ENCODE assay signal across 1 cellular context in genomic region chr3:149753717-149754116, GRCh38.
TF ChIP-seq lines count a peak whose summit lies in the region.

No MANE protein-coding gene starts in this region.

TF ChIP-seq in K562, 482 proteins besides CTCF, POLR2A, EP300 and RAD21:
- no peak for TF ChIP-seq ARID3A (IDR thresholded peaks at IDR 0.05; ENCODE audit: borderline replicate concordance, low read depth, low read length)
- TF ChIP-seq TRIM28 (IDR thresholded peaks at IDR 0.05) = no peak
- no peak for TF ChIP-seq CEBPG (CRISPR knock-in tag; IDR thresholded peaks at IDR 0.05)
- TF ChIP-seq CEBPG (tag; conservative IDR thresholded peaks at IDR 0.05 in 1 of 2, IDR thresholded peaks at IDR 0.05 in 1 of 2) = peak; percentile 44 to 67; a peak in 2 of 4 replicates
- TF ChIP-seq ZBED1 (IDR thresholded peaks at IDR 0.05) = no peak
- no peak for TF ChIP-seq ZNF212 (CRISPR knock-in tag; IDR thresholded peaks at IDR 0.05)
- TF ChIP-seq SP1 (CRISPR knock-in tag; IDR thresholded peaks at IDR 0.05) = no peak
- TF ChIP-seq TRIM24 (IDR thresholded peaks at IDR 0.05) = peak; percentile 22 to 23; a peak in 2 of 4 replicates
- no peak for TF ChIP-seq SIN3A (IDR thresholded peaks at IDR 0.05; ENCODE audit: borderline replicate concordance in 2 of 2, control insufficient read depth in 1 of 2, low read depth in 2 of 2, low read length in 2 of 2)
- no peak for TF ChIP-seq ERF (CRISPR knock-in tag; IDR thresholded peaks at IDR 0.05)
- TF ChIP-seq CTCFL (IDR thresholded peaks at IDR 0.05; ENCODE audit: borderline replicate concordance, insufficient read depth, low read depth, low read length, poor library complexity, severe bottlenecking) = no peak
- TF ChIP-seq, protein P1, sequence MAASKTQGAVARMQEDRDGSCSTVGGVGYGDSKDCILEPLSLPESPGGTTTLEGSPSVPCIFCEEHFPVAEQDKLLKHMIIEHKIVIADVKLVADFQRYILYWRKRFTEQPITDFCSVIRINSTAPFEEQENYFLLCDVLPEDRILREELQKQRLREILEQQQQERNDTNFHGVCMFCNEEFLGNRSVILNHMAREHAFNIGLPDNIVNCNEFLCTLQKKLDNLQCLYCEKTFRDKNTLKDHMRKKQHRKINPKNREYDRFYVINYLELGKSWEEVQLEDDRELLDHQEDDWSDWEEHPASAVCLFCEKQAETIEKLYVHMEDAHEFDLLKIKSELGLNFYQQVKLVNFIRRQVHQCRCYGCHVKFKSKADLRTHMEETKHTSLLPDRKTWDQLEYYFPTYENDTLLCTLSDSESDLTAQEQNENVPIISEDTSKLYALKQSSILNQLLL (CRISPR knock-in tag; IDR thresholded peaks at IDR 0.05; ENCODE audit: borderline replicate concordance) = no peak
- no peak; the same call in 1 of the 2 replicates for TF ChIP-seq GABPA (tag; conservative IDR thresholded peaks at IDR 0.05; ENCODE audit: low read depth)
- TF ChIP-seq, protein P2, sequence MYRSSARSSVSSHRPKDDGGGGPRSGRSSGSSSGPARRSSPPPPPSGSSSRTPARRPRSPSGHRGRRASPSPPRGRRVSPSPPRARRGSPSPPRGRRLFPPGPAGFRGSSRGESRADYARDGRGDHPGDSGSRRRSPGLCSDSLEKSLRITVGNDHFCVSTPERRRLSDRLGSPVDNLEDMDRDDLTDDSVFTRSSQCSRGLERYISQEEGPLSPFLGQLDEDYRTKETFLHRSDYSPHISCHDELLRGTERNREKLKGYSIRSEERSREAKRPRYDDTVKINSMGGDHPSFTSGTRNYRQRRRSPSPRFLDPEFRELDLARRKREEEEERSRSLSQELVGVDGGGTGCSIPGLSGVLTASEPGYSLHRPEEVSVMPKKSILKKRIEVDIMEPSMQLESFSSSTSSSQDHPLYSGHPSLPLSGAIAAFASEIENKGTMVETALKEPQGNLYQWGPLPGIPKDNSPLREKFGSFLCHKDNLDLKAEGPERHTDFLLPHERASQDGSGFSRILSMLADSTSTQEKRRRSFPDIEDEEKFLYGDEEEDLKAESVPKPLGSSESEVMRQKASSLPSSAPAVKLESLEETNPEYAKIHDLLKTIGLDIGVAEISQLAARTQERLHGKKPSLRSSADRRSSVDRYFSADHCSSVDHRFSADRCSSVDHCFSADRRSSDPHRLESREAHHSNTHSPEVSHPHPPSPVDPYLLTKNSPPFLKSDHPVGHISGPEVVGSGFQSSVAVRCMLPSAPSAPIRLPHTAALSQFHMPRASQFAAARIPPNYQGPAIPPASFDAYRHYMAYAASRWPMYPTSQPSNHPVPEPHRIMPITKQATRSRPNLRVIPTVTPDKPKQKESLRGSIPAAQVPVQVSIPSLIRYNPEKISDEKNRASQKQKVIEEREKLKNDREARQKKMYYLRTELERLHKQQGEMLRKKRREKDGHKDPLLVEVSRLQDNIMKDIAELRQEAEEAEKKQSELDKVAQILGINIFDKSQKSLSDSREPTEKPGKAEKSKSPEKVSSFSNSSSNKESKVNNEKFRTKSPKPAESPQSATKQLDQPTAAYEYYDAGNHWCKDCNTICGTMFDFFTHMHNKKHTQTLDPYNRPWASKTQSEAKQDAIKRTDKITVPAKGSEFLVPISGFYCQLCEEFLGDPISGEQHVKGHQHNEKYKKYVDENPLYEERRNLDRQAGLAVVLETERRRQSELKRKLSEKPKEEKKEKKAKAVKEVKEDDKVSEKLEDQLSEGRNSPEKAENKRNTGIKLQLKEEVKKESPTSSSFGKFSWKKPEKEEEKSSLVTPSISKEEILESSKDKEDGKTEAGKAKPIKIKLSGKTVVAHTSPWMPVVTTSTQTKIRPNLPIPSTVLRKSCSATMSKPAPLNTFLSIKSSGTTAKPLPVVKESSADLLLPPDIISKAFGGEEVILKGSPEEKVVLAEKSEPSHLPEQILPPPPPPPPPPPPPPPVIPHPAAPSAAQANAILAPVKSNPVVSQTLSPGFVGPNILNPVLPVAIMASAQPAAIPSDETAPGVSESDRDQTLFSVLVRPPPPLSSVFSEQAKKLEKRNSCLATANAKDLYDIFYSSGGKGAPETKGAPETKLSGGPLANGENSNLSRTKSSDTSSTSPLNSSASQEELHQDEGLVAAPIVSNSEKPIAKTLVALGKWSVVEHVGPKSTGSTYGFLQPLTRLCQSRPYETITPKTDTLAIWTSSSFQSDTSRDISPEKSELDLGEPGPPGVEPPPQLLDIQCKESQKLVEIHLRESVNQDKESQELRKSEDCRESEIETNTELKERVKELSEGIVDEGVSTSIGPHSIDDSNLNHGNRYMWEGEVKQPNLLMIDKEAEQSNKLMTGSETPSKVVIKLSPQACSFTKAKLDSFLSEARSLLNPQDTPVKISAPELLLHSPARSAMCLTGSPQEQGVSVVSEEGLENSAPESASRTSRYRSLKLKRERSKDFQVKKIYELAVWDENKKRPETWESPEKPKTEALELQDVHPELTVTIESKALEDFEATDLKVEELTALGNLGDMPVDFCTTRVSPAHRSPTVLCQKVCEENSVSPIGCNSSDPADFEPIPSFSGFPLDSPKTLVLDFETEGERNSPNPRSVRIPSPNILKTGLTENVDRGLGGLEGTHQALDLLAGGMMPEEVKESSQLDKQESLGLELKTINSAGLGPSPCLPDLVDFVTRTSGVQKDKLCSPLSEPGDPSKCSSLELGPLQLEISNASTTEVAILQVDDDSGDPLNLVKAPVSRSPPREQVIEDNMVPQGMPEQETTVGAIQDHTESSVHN (IDR thresholded peaks at IDR 0.05; ENCODE audit: borderline replicate concordance in 1 of 2, low read depth in 1 of 2) = no peak
- TF ChIP-seq ZNF282 (CRISPR knock-in tag; IDR thresholded peaks at IDR 0.05) = no peak
- TF ChIP-seq MED1 (CRISPR knock-in tag; IDR thresholded peaks at IDR 0.05; ENCODE audit: borderline replicate concordance) = no peak
- no peak for TF ChIP-seq NFIX (CRISPR knock-in tag; IDR thresholded peaks at IDR 0.05; ENCODE audit: low read depth)
- TF ChIP-seq SP2 (IDR thresholded peaks at IDR 0.05; ENCODE audit: extremely low read depth, low read depth, low read length, poor library complexity, severe bottlenecking) = no peak
- peak; percentile 50 for TF ChIP-seq ATF3 (IDR thresholded peaks at IDR 0.05)
- no peak for TF ChIP-seq ATF3 (CRISPR knock-in tag; conservative IDR thresholded peaks at IDR 0.05)
- no peak for TF ChIP-seq ZC3H4 (CRISPR knock-in tag; IDR thresholded peaks at IDR 0.05; ENCODE audit: borderline replicate concordance)
- no peak for TF ChIP-seq LEF1 (IDR thresholded peaks at IDR 0.05)
